In the genomic region with DNA sequence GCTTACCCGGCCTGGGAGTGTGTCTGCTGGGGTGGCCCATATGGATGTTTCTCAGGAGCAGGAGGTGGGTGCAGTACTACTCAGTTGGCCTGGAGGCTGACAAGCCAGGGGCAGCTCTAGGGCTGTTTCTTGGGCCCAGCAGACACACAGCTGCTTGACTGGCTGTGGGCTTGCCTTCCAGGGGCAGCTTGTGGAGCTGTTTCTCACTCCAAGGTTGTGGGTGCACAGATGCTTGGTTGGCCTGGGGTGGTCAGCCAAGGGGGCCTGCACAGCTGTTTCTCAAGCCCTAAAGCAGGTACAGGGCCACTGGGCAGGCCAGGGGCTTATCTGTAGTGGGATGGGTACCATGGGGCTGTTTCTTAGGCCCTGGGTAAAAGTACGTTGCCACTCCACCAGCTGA, we compare ENCODE assay signal across 32 cellular contexts.
"Had no signal": no experiment of that assay in that cellular context is flagged by ENCODE, and none has a peak within 500 bp of the region (broad histone marks: within the 10 kb centered on the region; RNA-seq: fewer than 3 reads in every experiment).

No MANE protein-coding gene starts in this region.

- H3K4me3 Mint-ChIP-seq: activated CD4-positive, alpha-beta memory T cell treated with anti-CD3 and anti-CD28 coated beads, Interleukin-2, amount 10 ng/mL, durations not matched to agents 7 days and 5 days; activated CD4-positive, alpha-beta T cell treated with anti-CD3 and anti-CD28 coated beads, Interleukin-2, amount 10 ng/mL, durations not matched to agents 7 days and 5 days; activated naive CD8-positive, alpha-beta T cell; activated T-cell treated with anti-CD3 and anti-CD28 coated beads, Interleukin-2, amount 50 U/mL, for 24 hours; activated T-cell treated with anti-CD3 and anti-CD28 coated beads, Interleukin-2, amount 50 U/mL, for 72 hours; dendritic cell treated with granulocyte-macrophage colony-stimulating factor and Interleukin-4, amounts not matched to agents 40 ng/mL and 50 ng/mL, for 4 days; endodermal cell; WTC11 had no signal

- H3K27ac Mint-ChIP-seq: activated CD4-positive, alpha-beta memory T cell treated with anti-CD3 and anti-CD28 coated beads, Interleukin-2, amount 10 ng/mL, durations not matched to agents 7 days and 5 days; activated CD4-positive, alpha-beta T cell treated with anti-CD3 and anti-CD28 coated beads, Interleukin-2, amount 10 ng/mL, durations not matched to agents 7 days and 5 days; activated naive CD8-positive, alpha-beta T cell; activated T-cell treated with anti-CD3 and anti-CD28 coated beads, Interleukin-2, amount 50 U/mL, for 24 hours; activated T-cell treated with anti-CD3 and anti-CD28 coated beads, Interleukin-2, amount 50 U/mL, for 72 hours; dendritic cell treated with granulocyte-macrophage colony-stimulating factor and Interleukin-4, amounts not matched to agents 40 ng/mL and 50 ng/mL, for 4 days; endodermal cell; WTC11 had no signal

- H3K9me3 Mint-ChIP-seq: endodermal cell had no signal

- H3K27me3 Mint-ChIP-seq: activated CD4-positive, alpha-beta memory T cell treated with anti-CD3 and anti-CD28 coated beads, Interleukin-2, amount 10 ng/mL, durations not matched to agents 7 days and 5 days; activated CD4-positive, alpha-beta T cell treated with anti-CD3 and anti-CD28 coated beads, Interleukin-2, amount 10 ng/mL, durations not matched to agents 7 days and 5 days; activated naive CD8-positive, alpha-beta T cell; activated T-cell treated with anti-CD3 and anti-CD28 coated beads, Interleukin-2, amount 50 U/mL, for 24 hours; dendritic cell treated with granulocyte-macrophage colony-stimulating factor and Interleukin-4, amounts not matched to agents 40 ng/mL and 50 ng/mL, for 4 days had no signal

- H3K36me3 Mint-ChIP-seq: activated naive CD8-positive, alpha-beta T cell; WTC11 had no signal

- H3K9me3 ChIP-seq: body of pancreas, esophagus muscularis mucosa, gastrocnemius medialis, heart left ventricle had no signal

- H3K27ac ChIP-seq: body of pancreas, coronary artery, dorsolateral prefrontal cortex, esophagus muscularis mucosa, foreskin keratinocyte, gastrocnemius medialis, heart left ventricle, VCaP had no signal

- DNase-seq: activated CD4-positive, alpha-beta memory T cell treated with anti-CD3 and anti-CD28 coated beads, Interleukin-2, amount 10 ng/mL, durations not matched to agents 7 days and 5 days; activated CD4-positive, alpha-beta T cell treated with anti-CD3 and anti-CD28 coated beads for 1 hour; activated CD4-positive, alpha-beta T cell treated with anti-CD3 and anti-CD28 coated beads for 4 hours; activated CD4-positive, alpha-beta T cell treated with anti-CD3 and anti-CD28 coated beads, Interleukin-2, amount 10 ng/mL, durations not matched to agents 7 days and 5 days; activated CD4-positive, alpha-beta T cell treated with anti-CD3 and anti-CD28 coated beads, Interleukin-2, amount 50 U/mL, for 4 hours; activated CD8-positive, alpha-beta memory T cell treated with anti-CD3 and anti-CD28 coated beads, Interleukin-2, amount 50 U/mL, for 48 hours; activated effector memory CD4-positive, alpha-beta T cell treated with Interleukin-2 at 50 U/mL for 16 hours; activated gamma-delta T cell treated with Interleukin-2 at 50 U/mL for 16 hours; activated naive CD4-positive, alpha-beta T cell treated with anti-CD3 and anti-CD28 coated beads, Interleukin-2, amount 50 U/mL, for 16 hours; activated naive CD4-positive, alpha-beta T cell treated with Interleukin-2 at 50 U/mL for 16 hours; activated T-cell treated with anti-CD3 and anti-CD28 coated beads for 4 hours; activated T-cell treated with anti-CD3 and anti-CD28 coated beads, Interleukin-2, amount 50 U/mL, for 24 hours; activated T-cell treated with anti-CD3 and anti-CD28 coated beads, Interleukin-2, amount 50 U/mL, for 72 hours; amniotic stem cell; anterior cingulate cortex; body of pancreas; central memory CD4-positive, alpha-beta T cell; cerebellar nuclear complex; dorsolateral prefrontal cortex; effector memory CD4-positive, alpha-beta T cell; endodermal cell; foreskin keratinocyte; gastrocnemius medialis; glutamatergic neuron; heart left ventricle; T-helper 2 cell had no signal

- H3K27me3 ChIP-seq: body of pancreas, esophagus muscularis mucosa, foreskin keratinocyte, gastrocnemius medialis, heart left ventricle had no signal

- H3K36me3 ChIP-seq: esophagus muscularis mucosa, gastrocnemius medialis, heart left ventricle had no signal

- ATAC-seq: activated T-cell treated with anti-CD3 and anti-CD28 coated beads, Interleukin-2, amount 50 U/mL, for 72 hours; body of pancreas; foreskin keratinocyte; gastrocnemius medialis; heart left ventricle; WTC11 had no signal

- H3K4me1 Mint-ChIP-seq: activated CD4-positive, alpha-beta memory T cell treated with anti-CD3 and anti-CD28 coated beads, Interleukin-2, amount 10 ng/mL, durations not matched to agents 7 days and 5 days; activated CD4-positive, alpha-beta T cell treated with anti-CD3 and anti-CD28 coated beads, Interleukin-2, amount 10 ng/mL, durations not matched to agents 7 days and 5 days; endodermal cell; WTC11 had no signal

- H3K4me3 ChIP-seq: body of pancreas, coronary artery, dorsolateral prefrontal cortex, esophagus muscularis mucosa, gastrocnemius medialis, heart left ventricle had no signal

- H3K4me1 ChIP-seq: body of pancreas, esophagus muscularis mucosa, foreskin keratinocyte, gastrocnemius medialis, heart left ventricle had no signal
